ENCODE assay signal across 16 cellular contexts in genomic region chr2:43068053-43068471, GRCh38.
DNase-seq lines count a peak whose midpoint lies in the region; ATAC-seq and TF ChIP-seq lines count a peak whose summit lies in the region.
"Had no signal": no experiment of that assay in that cellular context is flagged by ENCODE, and none has a peak within 500 bp of the region (broad histone marks: within the 10 kb centered on the region; RNA-seq: fewer than 3 reads in every experiment).

No MANE protein-coding gene starts in this region.

- H3K9me3 ChIP-seq in RWPE2 (ENCODE audit: severe bottlenecking) = no peaks in the 10 kb centered on the region
- no peaks in the 10 kb centered on the region for H3K9me3 ChIP-seq in spleen
- H3K9me3 ChIP-seq: BE2C, thyroid gland had no signal

- H2BK120ac ChIP-seq in mesendoderm (ENCODE audit: low read depth, low read length) = peak overlapping the region; percentile 16

- peaks cover 23% of the 10 kb centered on the region for H3K4me1 ChIP-seq in RWPE2 (ENCODE audit: insufficient read depth, poor library complexity, severe bottlenecking)
- no peaks in the 10 kb centered on the region for H3K4me1 ChIP-seq in mesendoderm (ENCODE audit: control insufficient read depth, low read depth, low read length)
- H3K4me1 ChIP-seq in spleen = peaks cover 0 to 34% (median 9%) of the 10 kb centered on the region in 6 donors

- H3K18ac ChIP-seq in mesendoderm (ENCODE audit: low read length) = peak overlapping the region; percentile 69

- no peaks in the 10 kb centered on the region for H3K36me3 Mint-ChIP-seq in dendritic cell treated with granulocyte-macrophage colony-stimulating factor and Interleukin-4, amounts not matched to agents 40 ng/mL and 50 ng/mL, for 4 days (ENCODE audit: low read depth)

- no CpG with 5 or more reads among the region's 48 CpGs for WGBS in mesendoderm (ENCODE audit: extremely low coverage, insufficient coverage, low lambda C conversion rate)
- WGBS in spleen, 5 donors = 84 to 93% (median 88%) methylated on average over 44 to 48 of the region's 48 CpGs

- H4K5ac ChIP-seq in mesendoderm (ENCODE audit: low read length) = no peak overlapping the region

- TF ChIP-seq CTCF in RWPE2 (IDR thresholded peaks at IDR 0.05; ENCODE audit: poor library complexity, severe bottlenecking) (no peak), spleen (IDR thresholded peaks at IDR 0.05 in 8 of 11, conservative IDR thresholded peaks at IDR 0.05 in 3 of 11) (no peak)

- H3K4me3 ChIP-seq in RWPE2 (ENCODE audit: severe bottlenecking) (no peak overlapping the region), mesendoderm (ENCODE audit: low read length) (no peak overlapping the region), spleen (no peak overlapping the region)
- H3K4me3 ChIP-seq: cardiac muscle cell, thyroid gland had no signal

- no peak overlapping the region for H3K27ac Mint-ChIP-seq in dendritic cell treated with granulocyte-macrophage colony-stimulating factor and Interleukin-4, amounts not matched to agents 40 ng/mL and 50 ng/mL, for 4 days
- H3K27ac Mint-ChIP-seq: activated CD4-positive, alpha-beta T cell treated with anti-CD3 and anti-CD28 coated beads, Interleukin-2, amount 10 ng/mL, durations not matched to agents 7 days and 5 days had no signal

- peaks cover 12% of the 10 kb centered on the region for H3K27me3 Mint-ChIP-seq in dendritic cell treated with granulocyte-macrophage colony-stimulating factor and Interleukin-4, amounts not matched to agents 40 ng/mL and 50 ng/mL, for 4 days
- H3K27me3 Mint-ChIP-seq: activated CD4-positive, alpha-beta T cell treated with anti-CD3 and anti-CD28 coated beads, Interleukin-2, amount 10 ng/mL, durations not matched to agents 7 days and 5 days; naive thymus-derived CD8-positive, alpha-beta T cell had no signal

- H3K23ac ChIP-seq in mesendoderm (ENCODE audit: low read length) = peak overlapping the region; percentile 74

- no peak for ATAC-seq in RWPE2 (ENCODE audit: low read depth)
- ATAC-seq in GM21529 (IDR thresholded peaks at IDR 0.05; ENCODE audit: unreplicated experiment) = no peak
- ATAC-seq: naive thymus-derived CD8-positive, alpha-beta T cell had no signal

- DNase-seq in RWPE2 (ENCODE audit: low spot score) (no peak), mesendoderm (no peak), spleen (peak; percentile 57), foreskin melanocyte (no peak)
- no peak for DNase-seq in activated T-cell treated with anti-CD3 and anti-CD28 coated beads, Interleukin-2, amount 50 U/mL, for 1 hour
- DNase-seq: activated CD4-positive, alpha-beta T cell treated with anti-CD3 and anti-CD28 coated beads, Interleukin-2, amount 10 ng/mL, durations not matched to agents 7 days and 5 days; activated T-cell treated with anti-CD3 and anti-CD28 coated beads for 4 hours; NCI-H748 treated with DMSO at 0.1 percent for 48 hours; stimulated activated CD4-positive, alpha-beta T cell treated with anti-CD3 and anti-CD28 coated beads, Interleukin-4, amount 100 ng/mL, for 4 hours; thyroid gland had no signal

- H3K4me2 ChIP-seq in mesendoderm (ENCODE audit: low read length) = no peak overlapping the region

- H3K36me3 ChIP-seq in RWPE2 (ENCODE audit: low read depth) (no peaks in the 10 kb centered on the region), mesendoderm (ENCODE audit: control insufficient read depth, insufficient read depth, low read length) (no peaks in the 10 kb centered on the region), spleen (no peaks in the 10 kb centered on the region)
- H3K36me3 ChIP-seq: BE2C, cardiac muscle cell, thyroid gland had no signal

- no peak overlapping the region for H4K8ac ChIP-seq in mesendoderm (ENCODE audit: low read depth, low read length)

- no peak overlapping the region for H2BK15ac ChIP-seq in mesendoderm (replicated peaks; ENCODE audit: low read depth)

- no peak overlapping the region for H2BK5ac ChIP-seq in mesendoderm (ENCODE audit: low read length)

- peak overlapping the region; percentile 78 for H3K56ac ChIP-seq in mesendoderm (ENCODE audit: low read length)

- H3K79me2 ChIP-seq in mesendoderm (ENCODE audit: control insufficient read depth, insufficient read depth, low read length) = no peaks in the 10 kb centered on the region

- no peak for TF ChIP-seq POLR2A in spleen (IDR thresholded peaks at IDR 0.05)

- H3K27ac ChIP-seq in RWPE2 (ENCODE audit: poor library complexity, severe bottlenecking) (peak overlapping the region; percentile 99), mesendoderm (ENCODE audit: low read depth, low read length) (no peak overlapping the region), spleen (no peak overlapping the region)
- H3K27ac ChIP-seq: cardiac muscle cell had no signal

- peak overlapping the region; percentile 34 for H3K9ac ChIP-seq in mesendoderm (ENCODE audit: low read length)

- H3K4ac ChIP-seq in mesendoderm (ENCODE audit: low read depth, low read length) = peak overlapping the region; percentile 71

- H3K79me1 ChIP-seq in mesendoderm (ENCODE audit: low read length) = no peaks in the 10 kb centered on the region

- no peaks in the 10 kb centered on the region for H3K9me3 Mint-ChIP-seq in dendritic cell treated with granulocyte-macrophage colony-stimulating factor and Interleukin-4, amounts not matched to agents 40 ng/mL and 50 ng/mL, for 4 days

- H3K4me1 Mint-ChIP-seq in dendritic cell treated with granulocyte-macrophage colony-stimulating factor and Interleukin-4, amounts not matched to agents 40 ng/mL and 50 ng/mL, for 4 days (ENCODE audit: low read depth) = peaks cover 46% of the 10 kb centered on the region
- H3K4me1 Mint-ChIP-seq: activated CD4-positive, alpha-beta T cell treated with anti-CD3 and anti-CD28 coated beads, Interleukin-2, amount 10 ng/mL, durations not matched to agents 7 days and 5 days had no signal

- no peak overlapping the region for H2AK5ac ChIP-seq in mesendoderm (ENCODE audit: low read length)

- H3K4me3 Mint-ChIP-seq in dendritic cell treated with granulocyte-macrophage colony-stimulating factor and Interleukin-4, amounts not matched to agents 40 ng/mL and 50 ng/mL, for 4 days = peak overlapping the region; percentile 4
- H3K4me3 Mint-ChIP-seq: activated CD4-positive, alpha-beta T cell treated with anti-CD3 and anti-CD28 coated beads, Interleukin-2, amount 10 ng/mL, durations not matched to agents 7 days and 5 days; naive thymus-derived CD8-positive, alpha-beta T cell had no signal

- H3K27me3 ChIP-seq in RWPE2 (ENCODE audit: insufficient read depth, poor library complexity, severe bottlenecking) (no peaks in the 10 kb centered on the region), mesendoderm (ENCODE audit: insufficient read depth, low read length, poor library complexity) (no peaks in the 10 kb centered on the region), spleen (replicated peaks in 1 of 7) (no peaks in the 10 kb centered on the region)
- H3K27me3 ChIP-seq: BE2C, cardiac muscle cell, foreskin keratinocyte, thyroid gland had no signal

- intact Hi-C loops in dendritic cell treated with granulocyte-macrophage colony-stimulating factor and Interleukin-4, amounts not matched to agents 40 ng/mL and 50 ng/mL, for 4 days (cut with micrococcal nuclease) = no loop called here
- intact Hi-C loops in spleen (cut with DNase I; ENCODE audit: low total_unique reads) = no loop called here
